14 cellular contexts compared by ENCODE assay signal in genomic region chr19:45045671-45046353, GRCh38. TPM values are rescaled to one million over a fixed set of nuclear protein-coding genes. Genes with fewer than 3 reads are reported as not detected.
DNase-seq lines count a peak whose midpoint lies in the region; ATAC-seq and TF ChIP-seq lines count a peak whose summit lies in the region.
"Had no signal": no experiment of that assay in that cellular context is flagged by ENCODE, and none has a peak within 500 bp of the region (broad histone marks: within the 10 kb centered on the region; RNA-seq: fewer than 3 reads in every experiment).

No MANE protein-coding gene starts in this region.

- no peak for TF ChIP-seq CTCF in osteocyte (IDR thresholded peaks at IDR 0.05)

- POLR2A ChIA-PET in activated naive CD8-positive, alpha-beta T cell treated with anti-CD3 and anti-CD28 coated beads, Interleukin-2, amount 10 ng/mL, durations not matched to agents 7 days and 5 days (lab: Charles Lee), result no interaction called here

- H3K27ac Mint-ChIP-seq in T-helper 2 cell treated with Interferon-gamma antibody and Interleukin-4, amounts not matched to agents 5 μg/mL and 100 μg/mL, for 36 hours, result peak overlapping the region; percentile 43
- H3K27ac Mint-ChIP-seq in activated naive CD8-positive, alpha-beta T cell treated with anti-CD3 and anti-CD28 coated beads, Interleukin-2, amount 10 ng/mL, durations not matched to agents 7 days and 5 days, result peak overlapping the region; percentile 18
- no peak overlapping the region for H3K27ac Mint-ChIP-seq in osteocyte (ENCODE audit: unreplicated experiment)
- H3K27ac Mint-ChIP-seq: HFFc6 had no signal

- no peak overlapping the region for H3K4me3 Mint-ChIP-seq in T-helper 2 cell treated with Interferon-gamma antibody and Interleukin-4, amounts not matched to agents 5 μg/mL and 100 μg/mL, for 36 hours
- no peak overlapping the region for H3K4me3 Mint-ChIP-seq in activated naive CD8-positive, alpha-beta T cell treated with anti-CD3 and anti-CD28 coated beads, Interleukin-2, amount 10 ng/mL, durations not matched to agents 7 days and 5 days
- no peak overlapping the region for H3K4me3 Mint-ChIP-seq in osteocyte (ENCODE audit: unreplicated experiment)
- H3K4me3 Mint-ChIP-seq: HFFc6 had no signal

- no peaks in the 10 kb centered on the region for H3K9me3 Mint-ChIP-seq in T-helper 2 cell treated with Interferon-gamma antibody and Interleukin-4, amounts not matched to agents 5 μg/mL and 100 μg/mL, for 36 hours
- H3K9me3 Mint-ChIP-seq in activated naive CD8-positive, alpha-beta T cell treated with anti-CD3 and anti-CD28 coated beads, Interleukin-2, amount 10 ng/mL, durations not matched to agents 7 days and 5 days, result no peaks in the 10 kb centered on the region
- no peaks in the 10 kb centered on the region for H3K9me3 Mint-ChIP-seq in osteocyte (ENCODE audit: unreplicated experiment)
- H3K9me3 Mint-ChIP-seq: HFFc6 had no signal

- peaks cover 32% of the 10 kb centered on the region for H3K36me3 Mint-ChIP-seq in T-helper 2 cell treated with Interferon-gamma antibody and Interleukin-4, amounts not matched to agents 5 μg/mL and 100 μg/mL, for 36 hours (ENCODE audit: low read depth)
- H3K36me3 Mint-ChIP-seq in activated naive CD8-positive, alpha-beta T cell treated with anti-CD3 and anti-CD28 coated beads, Interleukin-2, amount 10 ng/mL, durations not matched to agents 7 days and 5 days, result peaks cover 11% of the 10 kb centered on the region
- peaks cover 33% of the 10 kb centered on the region for H3K36me3 Mint-ChIP-seq in osteocyte (ENCODE audit: unreplicated experiment)

- no peak for DNase-seq in T-helper 2 cell treated with Interferon-gamma antibody and Interleukin-4, amounts not matched to agents 5 μg/mL and 100 μg/mL, for 36 hours (ENCODE audit: low spot score)
- no peak for DNase-seq in T-helper 2 cell
- DNase-seq in activated naive CD8-positive, alpha-beta T cell treated with anti-CD3 and anti-CD28 coated beads, Interleukin-2, amount 10 ng/mL, durations not matched to agents 7 days and 5 days, result no peak
- DNase-seq in left lobe of liver (ENCODE audit: low spot score), result peak; percentile 85
- DNase-seq in substantia nigra (lab: John Stamatoyannopoulos, UW), result peak; percentile 17 to 97 (median 83)
- no peak for DNase-seq in SW 1271 (lab: John Stamatoyannopoulos, UW)
- no peak for DNase-seq in activated gamma-delta T cell treated with Interleukin-2 at 50 U/mL for 16 hours
- DNase-seq in osteocyte (ENCODE audit: extremely low spot score, unreplicated experiment), result no peak
- DNase-seq: activated CD4-positive, CD25-positive, alpha-beta regulatory T cell; activated naive CD4-positive, alpha-beta T cell treated with Interleukin-2 at 50 U/mL for 16 hours; HFFc6; NCI-H1092; PC-9; retina had no signal

- H3K27ac ChIP-seq in substantia nigra (ENCODE audit: low read depth, low read length, poor library complexity, severe bottlenecking), result peak overlapping the region; percentile 99
- H3K27ac ChIP-seq: PC-9 had no signal

- H3K4me1 Mint-ChIP-seq in T-helper 2 cell treated with Interferon-gamma antibody and Interleukin-4, amounts not matched to agents 5 μg/mL and 100 μg/mL, for 36 hours (ENCODE audit: low read depth), result peaks cover 41% of the 10 kb centered on the region
- peaks cover 36% of the 10 kb centered on the region for H3K4me1 Mint-ChIP-seq in activated naive CD8-positive, alpha-beta T cell treated with anti-CD3 and anti-CD28 coated beads, Interleukin-2, amount 10 ng/mL, durations not matched to agents 7 days and 5 days
- peaks cover 8% of the 10 kb centered on the region for H3K4me1 Mint-ChIP-seq in osteocyte (ENCODE audit: unreplicated experiment)

- ATAC-seq in activated naive CD8-positive, alpha-beta T cell treated with anti-CD3 and anti-CD28 coated beads, Interleukin-2, amount 10 ng/mL, durations not matched to agents 7 days and 5 days (ENCODE audit: low read depth), result no peak
- ATAC-seq in left lobe of liver, result peak; percentile 79

- no peaks in the 10 kb centered on the region for H3K27me3 Mint-ChIP-seq in T-helper 2 cell treated with Interferon-gamma antibody and Interleukin-4, amounts not matched to agents 5 μg/mL and 100 μg/mL, for 36 hours (ENCODE audit: low read depth)
- H3K27me3 Mint-ChIP-seq in activated naive CD8-positive, alpha-beta T cell treated with anti-CD3 and anti-CD28 coated beads, Interleukin-2, amount 10 ng/mL, durations not matched to agents 7 days and 5 days, result no peaks in the 10 kb centered on the region
- no peaks in the 10 kb centered on the region for H3K27me3 Mint-ChIP-seq in osteocyte (ENCODE audit: unreplicated experiment)

RNA-seq across cellular contexts. Expression of gene CLASRP, which starts 7.0 kb away (rescaled TPM):
- total RNA-seq in activated naive CD8-positive, alpha-beta T cell treated with anti-CD3 and anti-CD28 coated beads, Interleukin-2, amount 10 ng/mL, durations not matched to agents 7 days and 5 days, result 100 to 1,000 TPM; 128 to 129 TPM
- 50.5 TPM for total RNA-seq in left lobe of liver
- total RNA-seq in osteocyte, result 77.8 and 81.5 TPM in 2 replicates

RNA-seq across cellular contexts. Expression of gene ZNF296, which starts 30.5 kb away (rescaled TPM):
- total RNA-seq in activated naive CD8-positive, alpha-beta T cell treated with anti-CD3 and anti-CD28 coated beads, Interleukin-2, amount 10 ng/mL, durations not matched to agents 7 days and 5 days, result 1 to 10 TPM; 4.8 TPM
- total RNA-seq in left lobe of liver (0.35 TPM), osteocyte (0.68 and 0.70 TPM in 2 replicates)

RNA-seq across cellular contexts. Expression of gene GEMIN7, which starts 33.2 kb away (rescaled TPM):
- 10 to 100 TPM; 24.8 to 26.2 TPM for total RNA-seq in activated naive CD8-positive, alpha-beta T cell treated with anti-CD3 and anti-CD28 coated beads, Interleukin-2, amount 10 ng/mL, durations not matched to agents 7 days and 5 days
- 11.7 TPM for total RNA-seq in left lobe of liver
- 19.3 and 25.8 TPM in 2 replicates for total RNA-seq in osteocyte

RNA-seq across cellular contexts. Expression of gene RELB, which starts 44.5 kb away (rescaled TPM):
- total RNA-seq in activated naive CD8-positive, alpha-beta T cell treated with anti-CD3 and anti-CD28 coated beads, Interleukin-2, amount 10 ng/mL, durations not matched to agents 7 days and 5 days, result 10 to 100 TPM; 20.8 to 24.2 TPM
- total RNA-seq in left lobe of liver, result 1.5 TPM
- total RNA-seq in osteocyte, result 14.3 and 15.1 TPM in 2 replicates

RNA-seq across cellular contexts. Expression of gene PPP1R37, which starts 47.2 kb away (rescaled TPM):
- total RNA-seq in activated naive CD8-positive, alpha-beta T cell treated with anti-CD3 and anti-CD28 coated beads, Interleukin-2, amount 10 ng/mL, durations not matched to agents 7 days and 5 days, result 10 to 100 TPM; 29.5 to 31.9 TPM
- total RNA-seq in left lobe of liver, result 11.3 TPM
- 34.8 and 35.4 TPM in 2 replicates for total RNA-seq in osteocyte

Comparison
In these comparisons a context has a peak if more than half of its experiments do, and no peak if none do; other contexts are left out.
1. DNase-seq: peak in left lobe of liver (single experiment) and substantia nigra (49 of 49); none in T-helper 2 cell treated with Interferon-gamma antibody and Interleukin-4, amounts not matched to agents 5 μg/mL and 100 μg/mL, for 36 hours (single experiment), T-helper 2 cell (0 of 5), activated naive CD8-positive, alpha-beta T cell treated with anti-CD3 and anti-CD28 coated beads, Interleukin-2, amount 10 ng/mL, durations not matched to agents 7 days and 5 days (single experiment), SW 1271 (0 of 2), activated gamma-delta T cell treated with Interleukin-2 at 50 U/mL for 16 hours (single experiment) and osteocyte (single experiment).